29 cellular contexts compared by ENCODE assay signal in genomic region chr5:169101966-169102365, GRCh38.
"Had no signal": no experiment of that assay in that cellular context is flagged by ENCODE, and none has a peak within 500 bp of the region (broad histone marks: within the 10 kb centered on the region; RNA-seq: fewer than 3 reads in every experiment).

No MANE protein-coding gene starts in this region.

- H3K4me1 ChIP-seq: colonic mucosa, foreskin keratinocyte, gastrocnemius medialis had no signal

- H3K27me3 ChIP-seq: colonic mucosa, esophagus muscularis mucosa, foreskin keratinocyte, gastrocnemius medialis, gastroesophageal sphincter, heart left ventricle, heart right ventricle had no signal

- H3K27ac Mint-ChIP-seq: dendritic cell treated with granulocyte-macrophage colony-stimulating factor and Interleukin-4, amounts not matched to agents 40 ng/mL and 50 ng/mL, for 4 days; effector memory CD8-positive, alpha-beta T cell; endodermal cell had no signal

- H3K36me3 ChIP-seq: colonic mucosa, esophagus muscularis mucosa, esophagus squamous epithelium, gastrocnemius medialis, gastroesophageal sphincter, heart left ventricle, heart right ventricle had no signal

- H3K9me3 ChIP-seq: colonic mucosa, esophagus muscularis mucosa, esophagus squamous epithelium, gastrocnemius medialis, gastroesophageal sphincter, heart left ventricle had no signal

- FAIRE-seq: colon, endometrium, endothelial cell of umbilical vein, frontal cortex had no signal

- H3K9me3 Mint-ChIP-seq: dendritic cell treated with granulocyte-macrophage colony-stimulating factor and Interleukin-4, amounts not matched to agents 40 ng/mL and 50 ng/mL, for 4 days; endodermal cell had no signal

- H3K27ac ChIP-seq: colonic mucosa, coronary artery, dorsolateral prefrontal cortex, epithelial cell of prostate, esophagus muscularis mucosa, foreskin keratinocyte, gastrocnemius medialis, gastroesophageal sphincter, heart left ventricle, heart right ventricle had no signal

- ATAC-seq: effector memory CD8-positive, alpha-beta T cell; esophagus mucosa; foreskin keratinocyte; gastrocnemius medialis; gastroesophageal sphincter; heart left ventricle; heart right ventricle had no signal

- H3K4me3 ChIP-seq: colonic mucosa, coronary artery, dorsolateral prefrontal cortex, esophagus muscularis mucosa, esophagus squamous epithelium, gastrocnemius medialis, gastroesophageal sphincter, heart left ventricle, heart right ventricle had no signal

- H3K4me3 Mint-ChIP-seq: dendritic cell treated with granulocyte-macrophage colony-stimulating factor and Interleukin-4, amounts not matched to agents 40 ng/mL and 50 ng/mL, for 4 days; effector memory CD8-positive, alpha-beta T cell; endodermal cell had no signal

- DNase-seq: colonic mucosa; cortex of kidney; dermis blood vessel endothelial cell; dorsolateral prefrontal cortex; effector CD4-positive, alpha-beta T cell; effector CD8-positive, alpha-beta T cell; effector memory CD4-positive, alpha-beta T cell; effector memory CD8-positive, alpha-beta T cell; endodermal cell; erythroblast; esophagus squamous epithelium; foreskin fibroblast; foreskin keratinocyte; foreskin melanocyte; gastrocnemius medialis; glutamatergic neuron; head of caudate nucleus; heart left ventricle; heart right ventricle had no signal

- H3K27me3 Mint-ChIP-seq: dendritic cell treated with granulocyte-macrophage colony-stimulating factor and Interleukin-4, amounts not matched to agents 40 ng/mL and 50 ng/mL, for 4 days had no signal
